Comparison of ENCODE assay signal across 19 cellular contexts in the genomic region with DNA sequence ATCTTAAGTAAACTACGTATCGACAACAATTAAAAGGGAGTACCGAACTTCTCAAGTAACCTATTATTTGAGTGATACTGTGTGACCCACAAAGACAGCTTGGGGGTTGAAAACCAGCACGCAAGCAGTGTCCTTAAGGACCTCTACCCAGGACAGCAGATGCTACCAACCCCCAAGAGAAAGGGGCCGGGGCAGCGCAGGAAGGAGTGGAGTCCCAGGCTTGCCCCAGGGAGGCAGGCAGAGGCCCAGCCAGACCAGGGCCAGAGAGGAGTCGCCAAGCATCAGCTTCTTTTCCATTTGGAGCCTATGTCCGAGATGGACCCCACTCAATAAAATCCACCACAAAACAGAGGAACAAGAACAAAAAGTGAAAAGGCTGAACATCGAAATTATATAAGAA. TPM values are rescaled to one million over a fixed set of nuclear protein-coding genes. Genes with fewer than 3 reads are reported as not detected.
DNase-seq lines count a peak whose midpoint lies in the region; ATAC-seq, FAIRE-seq and TF ChIP-seq lines count a peak whose summit lies in the region.
"Had no signal": no experiment of that assay in that cellular context is flagged by ENCODE, and none has a peak within 500 bp of the region (broad histone marks: within the 10 kb centered on the region; RNA-seq: fewer than 3 reads in every experiment).

No MANE protein-coding gene starts in this region.

- H3K36me3 ChIP-seq in astrocyte (ENCODE audit: insufficient read depth, low read length) (peaks cover 24% of the 10 kb centered on the region), left ventricle myocardium inferior (peaks cover 40% of the 10 kb centered on the region), mucosa of descending colon (ENCODE audit: low read depth) (peaks cover 11% of the 10 kb centered on the region)

- H3K4me1 ChIP-seq in astrocyte (ENCODE audit: insufficient read depth, low read length), result peaks cover 8% of the 10 kb centered on the region
- H3K4me1 ChIP-seq in left ventricle myocardium inferior, result peaks cover 77% of the 10 kb centered on the region
- peaks cover 36% of the 10 kb centered on the region for H3K4me1 ChIP-seq in mucosa of descending colon (ENCODE audit: low read depth)

- peaks cover 100% of the 10 kb centered on the region for H3K79me2 ChIP-seq in astrocyte (ENCODE audit: insufficient read depth, low read length)

- no peak overlapping the region for H3K9ac ChIP-seq in astrocyte (ENCODE audit: low read length)

- H3K4me3 ChIP-seq in HL-60 (replicated peaks; ENCODE audit: insufficient read depth, low read length) (no peak overlapping the region), astrocyte (ENCODE audit: insufficient read depth, low read depth, low read length) (no peak overlapping the region), left ventricle myocardium inferior (peak overlapping the region; percentile 34), mucosa of descending colon (no peak overlapping the region)
- H3K4me3 ChIP-seq: adrenal gland, pancreas had no signal

- intact Hi-C loops in left ventricle myocardium inferior (cut with micrococcal nuclease), result no loop called here
- intact Hi-C loops in sciatic nerve (cut with DNase I), result no loop called here
- intact Hi-C loops in activated CD4-positive, alpha-beta T cell treated with anti-CD3 and anti-CD28 coated beads for 36 hours (cut with DNase I, micrococcal nuclease), result no loop called here
- intact Hi-C loops in mucosa of descending colon (cut with DNase I, micrococcal nuclease), result no loop called here

- H3K27me3 ChIP-seq in HL-60 (ENCODE audit: insufficient read depth, poor library complexity, severe bottlenecking) (no peaks in the 10 kb centered on the region), astrocyte (ENCODE audit: insufficient read depth, low read length) (no peaks in the 10 kb centered on the region), left ventricle myocardium inferior (ENCODE audit: low read depth) (no peaks in the 10 kb centered on the region)
- H3K27me3 ChIP-seq: adrenal gland, heart left ventricle, pancreas had no signal

- peaks cover 2% of the 10 kb centered on the region for H3K36me3 Mint-ChIP-seq in astrocyte (ENCODE audit: low read depth, unreplicated experiment)
- peaks cover 45% of the 10 kb centered on the region for H3K36me3 Mint-ChIP-seq in activated CD4-positive, alpha-beta T cell treated with anti-CD3 and anti-CD28 coated beads for 36 hours (ENCODE audit: low read depth)

- no peaks in the 10 kb centered on the region for H3K9me3 ChIP-seq in astrocyte (ENCODE audit: insufficient read depth, low read depth, low read length)
- H3K9me3 ChIP-seq in left ventricle myocardium inferior (replicated peaks), result no peaks in the 10 kb centered on the region
- H3K9me3 ChIP-seq in mucosa of descending colon, result no peaks in the 10 kb centered on the region
- H3K9me3 ChIP-seq: adrenal gland, heart left ventricle, pancreas had no signal

- H2AFZ ChIP-seq in astrocyte (ENCODE audit: low read depth, low read length), result no peak overlapping the region

- no peak for FAIRE-seq in astrocyte (lab: Jason Lieb, UNC)
- FAIRE-seq: colon, GM18507, keratinocyte, pancreas had no signal

- H3K27ac Mint-ChIP-seq in astrocyte (ENCODE audit: unreplicated experiment), result peak overlapping the region; percentile 14
- H3K27ac Mint-ChIP-seq in activated CD4-positive, alpha-beta T cell treated with anti-CD3 and anti-CD28 coated beads for 36 hours, result no peak overlapping the region
- H3K27ac Mint-ChIP-seq: stimulated activated memory B cell treated with anti-CD40 and anti-IgM and Interleukin-4, amounts not matched to agents 10 μg/mL and 1 μg/mL and 100 μg/mL, for 72 hours had no signal

- ATAC-seq in sciatic nerve (peak; percentile 25), mucosa of descending colon (no peak)
- no peak for ATAC-seq in activated CD4-positive, alpha-beta T cell treated with anti-CD3 and anti-CD28 coated beads for 36 hours
- ATAC-seq: esophagus mucosa; stimulated activated memory B cell treated with anti-CD40 and anti-IgM and Interleukin-4, amounts not matched to agents 10 μg/mL and 1 μg/mL and 100 μg/mL, for 72 hours had no signal

- H3K4me1 Mint-ChIP-seq in astrocyte (ENCODE audit: low read depth, unreplicated experiment), result peaks cover 36% of the 10 kb centered on the region
- peaks cover 54% of the 10 kb centered on the region for H3K4me1 Mint-ChIP-seq in activated CD4-positive, alpha-beta T cell treated with anti-CD3 and anti-CD28 coated beads for 36 hours

- POLR2A ChIA-PET in activated CD4-positive, alpha-beta T cell treated with anti-CD3 and anti-CD28 coated beads for 36 hours (lab: Charles Lee), result interaction anchor here (0.7 kb wide), 1 partner anchor 97 kb away, joined by 4 read pairs; no protein-coding TSS in a partner anchor

- CTCF ChIA-PET in activated CD4-positive, alpha-beta T cell treated with anti-CD3 and anti-CD28 coated beads for 36 hours (lab: Charles Lee), result interaction anchor here (0.6 to 11.1 kb wide), 3 partner anchors 14 to 106 kb away, joined by 3 to 140 read pairs (median 4); no protein-coding TSS in a partner anchor

- no peaks in the 10 kb centered on the region for H3K9me3 Mint-ChIP-seq in astrocyte (ENCODE audit: unreplicated experiment)
- H3K9me3 Mint-ChIP-seq in activated CD4-positive, alpha-beta T cell treated with anti-CD3 and anti-CD28 coated beads for 36 hours (ENCODE audit: low read depth), result no peaks in the 10 kb centered on the region
- H3K9me3 Mint-ChIP-seq: activated CD4-positive, alpha-beta T cell treated with anti-CD3 and anti-CD28 coated beads, Interleukin-2, amount 10 ng/mL, durations not matched to agents 7 days and 5 days; stimulated activated memory B cell treated with anti-CD40 and anti-IgM and Interleukin-4, amounts not matched to agents 10 μg/mL and 1 μg/mL and 100 μg/mL, for 72 hours had no signal

- peaks cover 100% of the 10 kb centered on the region for H4K20me1 ChIP-seq in astrocyte (ENCODE audit: insufficient read depth, low read length)

- H3K4me3 Mint-ChIP-seq in astrocyte (ENCODE audit: unreplicated experiment), result no peak overlapping the region
- no peak overlapping the region for H3K4me3 Mint-ChIP-seq in activated CD4-positive, alpha-beta T cell treated with anti-CD3 and anti-CD28 coated beads for 36 hours
- H3K4me3 Mint-ChIP-seq: stimulated activated memory B cell treated with anti-CD40 and anti-IgM and Interleukin-4, amounts not matched to agents 10 μg/mL and 1 μg/mL and 100 μg/mL, for 72 hours had no signal

- H3K27me3 Mint-ChIP-seq in astrocyte (ENCODE audit: low read depth, unreplicated experiment), result no peaks in the 10 kb centered on the region
- no peaks in the 10 kb centered on the region for H3K27me3 Mint-ChIP-seq in activated CD4-positive, alpha-beta T cell treated with anti-CD3 and anti-CD28 coated beads for 36 hours
- H3K27me3 Mint-ChIP-seq: activated CD4-positive, alpha-beta T cell treated with anti-CD3 and anti-CD28 coated beads, Interleukin-2, amount 10 ng/mL, durations not matched to agents 7 days and 5 days; stimulated activated memory B cell treated with anti-CD40 and anti-IgM and Interleukin-4, amounts not matched to agents 10 μg/mL and 1 μg/mL and 100 μg/mL, for 72 hours had no signal

- no peak for DNase-seq in HL-60 (ENCODE audit: low read depth in 1 of 2, low spot score in 1 of 2)
- DNase-seq in astrocyte (ENCODE audit: low read depth), result no peak
- DNase-seq in left ventricle myocardium inferior, result no peak
- DNase-seq in sciatic nerve (ENCODE audit: low spot score), result no peak
- DNase-seq in hippocampal formation (lab: John Stamatoyannopoulos, UW), result no peak
- DNase-seq in activated naive CD4-positive, alpha-beta T cell (lab: John Stamatoyannopoulos, UW), result no peak
- DNase-seq in activated CD4-positive, alpha-beta T cell treated with anti-CD3 and anti-CD28 coated beads for 36 hours, result no peak
- DNase-seq in mucosa of descending colon, result no peak
- DNase-seq: activated T-cell treated with anti-CD3 and anti-CD28 coated beads, Interleukin-2, amount 50 U/mL, for 1 hour; adrenal gland; DMS79 treated with DMSO at 0.1 percent for 48 hours had no signal

- H3K27ac ChIP-seq in HL-60 (replicated peaks), result peak overlapping the region; percentile 60
- H3K27ac ChIP-seq in astrocyte (ENCODE audit: low read depth, low read length), result peak overlapping the region; percentile 35
- no peak overlapping the region for H3K27ac ChIP-seq in left ventricle myocardium inferior (replicated peaks)
- H3K27ac ChIP-seq: adrenal gland, heart left ventricle, pancreas had no signal

- no peak for TF ChIP-seq CTCF in HL-60 (IDR thresholded peaks at IDR 0.05; ENCODE audit: insufficient read depth, low read length)
- no peak for TF ChIP-seq CTCF in astrocyte (IDR thresholded peaks at IDR 0.05; ENCODE audit: insufficient read depth, low read depth, low read length)
- TF ChIP-seq CTCF in left ventricle myocardium inferior (IDR thresholded peaks at IDR 0.05; ENCODE audit: borderline replicate concordance), result no peak
- TF ChIP-seq CTCF in mucosa of descending colon (IDR thresholded peaks at IDR 0.05), result no peak

- no peak overlapping the region for H3K4me2 ChIP-seq in astrocyte (ENCODE audit: low read length)

RNA-seq across cellular contexts. Expression of gene DIDO1, which starts 11.9 kb away (rescaled TPM):
- total RNA-seq in astrocyte (39.0 and 39.2 TPM in 2 replicates), left ventricle myocardium inferior (37.0 TPM), sciatic nerve (60.9 TPM), mucosa of descending colon (10 to 100 TPM; 53.4 to 72.5 (median 67.4) TPM)
- total RNA-seq in activated CD4-positive, alpha-beta T cell treated with anti-CD3 and anti-CD28 coated beads for 36 hours, result 10 to 100 TPM; 43.7 to 49.7 TPM

RNA-seq across cellular contexts. Expression of gene GID8, which starts 23.5 kb away (rescaled TPM):
- total RNA-seq in astrocyte (37.1 and 37.3 TPM in 2 replicates), left ventricle myocardium inferior (16.2 TPM), sciatic nerve (27.2 TPM), mucosa of descending colon (10 to 100 TPM; 32.6 to 37.1 (median 34.2) TPM)
- total RNA-seq in activated CD4-positive, alpha-beta T cell treated with anti-CD3 and anti-CD28 coated beads for 36 hours, result 10 to 100 TPM; 30.7 to 39.9 TPM

RNA-seq across cellular contexts. Expression of gene SLC17A9, which starts 38.1 kb away (rescaled TPM):
- total RNA-seq in astrocyte, result 11.6 and 12.4 TPM in 2 replicates
- 0.47 TPM for total RNA-seq in left ventricle myocardium inferior
- 3.8 TPM for total RNA-seq in sciatic nerve
- 10 to 100 TPM; 16.2 to 16.5 TPM for total RNA-seq in activated CD4-positive, alpha-beta T cell treated with anti-CD3 and anti-CD28 coated beads for 36 hours
- total RNA-seq in mucosa of descending colon, result 10 to 100 TPM in 1 of 3 donors, 1 to 10 TPM in 2; 4.8 to 22.2 (median 6.4) TPM

RNA-seq across cellular contexts. Expression of gene TCFL5, which starts 52.8 kb away (rescaled TPM):
- total RNA-seq in astrocyte (11.0 and 13.5 TPM in 2 replicates), left ventricle myocardium inferior (6.6 TPM), sciatic nerve (14.6 TPM), mucosa of descending colon (10 to 100 TPM in 1 of 3 donors, 1 to 10 TPM in 2; 4.3 to 13.3 (median 6.6) TPM)
- 1 to 10 TPM; 5.2 to 6.6 TPM for total RNA-seq in activated CD4-positive, alpha-beta T cell treated with anti-CD3 and anti-CD28 coated beads for 36 hours
